In the genomic region with DNA sequence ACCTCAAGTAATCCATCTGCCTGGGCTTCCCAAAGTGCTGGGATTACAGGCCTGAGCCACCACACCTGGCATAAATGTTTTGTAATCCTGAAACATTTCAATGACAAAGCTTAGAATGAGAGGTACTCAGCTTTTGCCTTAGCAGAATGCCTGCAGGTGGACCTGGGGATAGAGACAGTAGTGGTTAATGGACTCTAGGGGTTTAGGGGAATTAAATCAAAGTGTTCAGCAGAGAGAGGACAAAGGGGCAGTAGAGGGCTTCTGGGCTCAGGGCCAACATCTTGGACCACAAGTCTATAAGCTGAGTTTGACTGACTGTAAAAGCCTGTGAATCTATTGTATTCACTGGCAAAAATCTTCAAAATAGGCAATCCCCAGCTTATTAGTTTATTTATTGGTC, we compare ENCODE assay signal across 20 cellular contexts. TPM values are rescaled to one million over a fixed set of nuclear protein-coding genes. Genes with fewer than 3 reads are reported as not detected.
DNase-seq lines count a peak whose midpoint lies in the region; ATAC-seq and TF ChIP-seq lines count a peak whose summit lies in the region.
"Had no signal": no experiment of that assay in that cellular context is flagged by ENCODE, and none has a peak within 500 bp of the region (broad histone marks: within the 10 kb centered on the region; RNA-seq: fewer than 3 reads in every experiment).

No MANE protein-coding gene starts in this region.

- H3K9me3 ChIP-seq in T-helper 17 cell (ENCODE audit: control insufficient read depth, low read length, poor library complexity, severe bottlenecking): no peaks in the 10 kb centered on the region
- H3K9me3 ChIP-seq: A549; BLaER1 treated with 17β-estradiol and CSF1 and Interleukin-3, amounts not matched to agents 10 nM and 100 nM had no signal

- DNase-seq in NCI-H2107 treated with DMSO at 0.1 percent for 48 hours (lab: John Stamatoyannopoulos, UW; ENCODE audit: unreplicated experiment) (peak; percentile 44), NCI-H2107 (lab: John Stamatoyannopoulos, UW) (no peak), NCI-H2227 treated with DMSO at 0.1 percent for 48 hours (lab: John Stamatoyannopoulos, UW) (peak; percentile 38), astrocyte of the hippocampus (ENCODE audit: low read depth, low spot score) (peak; percentile 46), retinal pigment epithelial cell (ENCODE audit: low read depth) (peak; percentile 56), T-helper 17 cell (no peak), brain microvascular endothelial cell (no peak)
- DNase-seq in activated CD4-positive, alpha-beta T cell treated with anti-CD3 and anti-CD28 coated beads for 4 hours: no peak
- DNase-seq: DMS 273 treated with DMSO at 0.1 percent for 48 hours, IMR-90, Kasumi-1, MM.1S, NCI-H1092 treated with DMSO at 0.1 percent for 48 hours, NCI-H2029, NCI-H774, SHP77, T-helper 1 cell had no signal

- peaks cover 22% of the 10 kb centered on the region for H3K4me1 Mint-ChIP-seq in T-helper 17 cell

- H3K4me3 ChIP-seq in retinal pigment epithelial cell (ENCODE audit: low read length): no peak overlapping the region
- H3K4me3 ChIP-seq in brain microvascular endothelial cell (ENCODE audit: low read depth, low read length): no peak overlapping the region
- H3K4me3 ChIP-seq: A549; BLaER1 treated with 17β-estradiol and CSF1 and Interleukin-3, amounts not matched to agents 10 nM and 100 nM had no signal

- no peak overlapping the region for H3K27ac ChIP-seq in brain microvascular endothelial cell
- H3K27ac ChIP-seq: A549; BLaER1 treated with 17β-estradiol and CSF1 and Interleukin-3, amounts not matched to agents 10 nM and 100 nM had no signal

- TF ChIP-seq CTCF in retinal pigment epithelial cell (conservative IDR thresholded peaks at IDR 0.05; ENCODE audit: low read depth, low read length) (peak; percentile 17), brain microvascular endothelial cell (IDR thresholded peaks at IDR 0.05; ENCODE audit: low read depth, low read length, missing control alignments) (no peak)

- no peak for ATAC-seq in T-helper 17 cell
- ATAC-seq: A549, SK-N-SH treated with all-trans-retinoic acid at 6 μM for 48 hours had no signal

- no peak overlapping the region for H3K27ac Mint-ChIP-seq in T-helper 17 cell

- no peak overlapping the region for H3K4me3 Mint-ChIP-seq in T-helper 17 cell

- no peaks in the 10 kb centered on the region for H3K36me3 ChIP-seq in brain microvascular endothelial cell (replicated peaks)
- H3K36me3 ChIP-seq: BLaER1 treated with 17β-estradiol and CSF1 and Interleukin-3, amounts not matched to agents 10 nM and 100 nM had no signal

- H3K27me3 ChIP-seq in brain microvascular endothelial cell (replicated peaks): peaks cover under 1% of the 10 kb centered on the region
- H3K27me3 ChIP-seq: BLaER1 treated with 17β-estradiol and CSF1 and Interleukin-3, amounts not matched to agents 10 nM and 100 nM had no signal

- no peaks in the 10 kb centered on the region for H3K27me3 Mint-ChIP-seq in T-helper 17 cell

- H3K36me3 Mint-ChIP-seq in T-helper 17 cell (ENCODE audit: low read depth): peaks cover 4% of the 10 kb centered on the region

- in situ Hi-C loops in brain microvascular endothelial cell (cut with HindIII; ENCODE audit: low pct_ligation_motif_present, low sequenced_read_pairs): no loop called here

RNA-seq across cellular contexts. Expression of gene MED13, which starts 36.0 kb away (rescaled TPM):
- total RNA-seq in T-helper 17 cell: 10 to 100 TPM; 76.5 to 98.3 TPM

Comparison
In these comparisons a context has a peak if more than half of its experiments do, and no peak if none do; other contexts are left out.
1. DNase-seq: peak in NCI-H2107 treated with DMSO at 0.1 percent for 48 hours (single experiment), NCI-H2227 treated with DMSO at 0.1 percent for 48 hours (single experiment), astrocyte of the hippocampus (single experiment) and retinal pigment epithelial cell (single experiment); none in NCI-H2107 (single experiment), activated CD4-positive, alpha-beta T cell treated with anti-CD3 and anti-CD28 coated beads for 4 hours (0 of 2), T-helper 17 cell (0 of 3) and brain microvascular endothelial cell (single experiment).